1 cellular context compared by ENCODE assay signal in genomic region chr6:28776269-28777146, GRCh38.
TF ChIP-seq lines count a peak whose summit lies in the region.

No MANE protein-coding gene starts in this region.

TF ChIP-seq in HEK293, 187 proteins besides CTCF, POLR2A, EP300 and RAD21 (continued from another document and continues in another):
- TF ChIP-seq ZBTB6 (tag by site-specific recombination; IDR thresholded peaks at IDR 0.05) (no peak), SALL2 (tag by site-specific recombination; IDR thresholded peaks at IDR 0.05; ENCODE audit: borderline replicate concordance) (no peak), ZNF169 (tag by site-specific recombination; IDR thresholded peaks at IDR 0.05) (no peak), ZNF639 (tag by site-specific recombination; IDR thresholded peaks at IDR 0.05) (no peak), ZNF266 (tag by site-specific recombination; IDR thresholded peaks at IDR 0.05; ENCODE audit: low read depth) (no peak), ZBTB10 (tag by site-specific recombination; IDR thresholded peaks at IDR 0.05) (no peak), KLF9 (tag by site-specific recombination; IDR thresholded peaks at IDR 0.05; ENCODE audit: low read depth) (peak; percentile 25; the same call in 1 of the 2 replicates), TCF7L2 (IDR thresholded peaks at IDR 0.05; ENCODE audit: borderline replicate concordance, low read depth, low read length) (peak; percentile 93; the same call in 1 of the 2 replicates), ZIC2 (tag by site-specific recombination; IDR thresholded peaks at IDR 0.05) (no peak; the same call in 1 of the 2 replicates), HOXA7 (CRISPR knock-in tag; IDR thresholded peaks at IDR 0.05; ENCODE audit: borderline replicate concordance) (no peak), ZBTB48 (tag by site-specific recombination; IDR thresholded peaks at IDR 0.05) (peak; percentile 99), MZF1 (tag by site-specific recombination; IDR thresholded peaks at IDR 0.05; ENCODE audit: borderline replicate concordance) (no peak), PRDM10 (tag by site-specific recombination; IDR thresholded peaks at IDR 0.05) (peak; percentile 96), GLIS2 (tag by site-specific recombination; IDR thresholded peaks at IDR 0.05) (no peak), BCL11A (tag by site-specific recombination; IDR thresholded peaks at IDR 0.05; ENCODE audit: low read depth) (peak; percentile 66), ZNF350 (tag by site-specific recombination; IDR thresholded peaks at IDR 0.05) (no peak), SCRT2 (tag by site-specific recombination; IDR thresholded peaks at IDR 0.05) (no peak), ZNF362 (tag by site-specific recombination; IDR thresholded peaks at IDR 0.05) (no peak), IKZF3 (tag by site-specific recombination; IDR thresholded peaks at IDR 0.05) (peak; percentile 27; the same call in 1 of the 2 replicates), ZNF830 (tag by site-specific recombination; IDR thresholded peaks at IDR 0.05; ENCODE audit: low read depth) (no peak), ZNF677 (tag by site-specific recombination; IDR thresholded peaks at IDR 0.05) (no peak), ZNF624 (tag by site-specific recombination; IDR thresholded peaks at IDR 0.05) (no peak), ZNF600 (tag by site-specific recombination; IDR thresholded peaks at IDR 0.05) (peak; percentile 78; the same call in 1 of the 2 replicates), ZFP69B (tag by site-specific recombination; IDR thresholded peaks at IDR 0.05) (0 out of 2 replicates have a peak, but pooled peaks have one; percentile 32), ZNF18 (tag by site-specific recombination; IDR thresholded peaks at IDR 0.05) (no peak), ZXDB (tag by site-specific recombination; IDR thresholded peaks at IDR 0.05) (0 out of 2 replicates have a peak, but pooled peaks have one; percentile 33), ZSCAN18 (tag by site-specific recombination; IDR thresholded peaks at IDR 0.05) (no peak), ZNF433 (tag by site-specific recombination; IDR thresholded peaks at IDR 0.05; ENCODE audit: low read depth) (no peak), GLI4 (tag by site-specific recombination; IDR thresholded peaks at IDR 0.05) (no peak), ZSCAN16 (tag by site-specific recombination; IDR thresholded peaks at IDR 0.05) (no peak), HOXC10 (CRISPR knock-in tag; IDR thresholded peaks at IDR 0.05) (no peak), ZNF121 (tag by site-specific recombination; IDR thresholded peaks at IDR 0.05) (no peak), ZFP37 (tag by site-specific recombination; IDR thresholded peaks at IDR 0.05) (no peak), ZBTB44 (tag by site-specific recombination; IDR thresholded peaks at IDR 0.05) (peak; percentile 97), SCRT1 (tag by site-specific recombination; IDR thresholded peaks at IDR 0.05; ENCODE audit: borderline replicate concordance) (no peak), ZNF791 (tag by site-specific recombination; IDR thresholded peaks at IDR 0.05) (no peak), ZNF404 (tag by site-specific recombination; IDR thresholded peaks at IDR 0.05) (no peak), ZNF514 (tag by site-specific recombination; IDR thresholded peaks at IDR 0.05) (no peak), REPIN1 (tag by site-specific recombination; IDR thresholded peaks at IDR 0.05; ENCODE audit: low read depth) (no peak), ZNF324 (tag by site-specific recombination; IDR thresholded peaks at IDR 0.05) (no peak), ZNF629 (tag by site-specific recombination; IDR thresholded peaks at IDR 0.05) (peak; percentile 61), ZNF155 (tag by site-specific recombination; IDR thresholded peaks at IDR 0.05) (no peak), ZNF398 (tag by site-specific recombination; IDR thresholded peaks at IDR 0.05) (no peak), GFI1B (tag by site-specific recombination; IDR thresholded peaks at IDR 0.05) (no peak), PRDM4 (tag by site-specific recombination; IDR thresholded peaks at IDR 0.05) (peak; percentile 79), ZNF747 (tag by site-specific recombination; IDR thresholded peaks at IDR 0.05) (no peak)
